2 cellular contexts compared by ENCODE assay signal in genomic region chr20:57260065-57260958, GRCh38.
TF ChIP-seq lines count a peak whose summit lies in the region.

No MANE protein-coding gene starts in this region.

TF ChIP-seq in HepG2, 621 proteins besides CTCF, POLR2A, EP300 and RAD21 (continued from another document):
- peak; percentile 98 for TF ChIP-seq CREB1 (IDR thresholded peaks at IDR 0.05)
- no peak for TF ChIP-seq CREB1 (CRISPR knock-in tag; IDR thresholded peaks at IDR 0.05)

TF ChIP-seq in WTC11, 78 proteins besides CTCF, POLR2A, EP300 and RAD21 (continued from another document):
- TF ChIP-seq TEAD1 (CRISPR knock-in tag; IDR thresholded peaks at IDR 0.05) = no peak
- no peak for TF ChIP-seq GTF2I (CRISPR knock-in tag; conservative IDR thresholded peaks at IDR 0.05)
- no peak for TF ChIP-seq NR1H2 (CRISPR knock-in tag; IDR thresholded peaks at IDR 0.05)
- no peak for TF ChIP-seq CREM (CRISPR knock-in tag; IDR thresholded peaks at IDR 0.05)
- no peak for TF ChIP-seq PRRX2 (CRISPR knock-in tag; IDR thresholded peaks at IDR 0.05)
- TF ChIP-seq FOXP1 (CRISPR knock-in tag; IDR thresholded peaks at IDR 0.05; ENCODE audit: borderline replicate concordance) = no peak
- no peak for TF ChIP-seq ERG (CRISPR knock-in tag; IDR thresholded peaks at IDR 0.05)
- TF ChIP-seq AR (CRISPR knock-in tag; IDR thresholded peaks at IDR 0.05) = no peak
TF ChIP-seq in WTC11: peak in this region for 0.
